Comparison of ENCODE assay signal across 33 cellular contexts in genomic region chr21:42019706-42020105, GRCh38. TPM values are rescaled to one million over a fixed set of nuclear protein-coding genes. Genes with fewer than 3 reads are reported as not detected.
"Had no signal": no experiment of that assay in that cellular context is flagged by ENCODE, and none has a peak within 500 bp of the region (broad histone marks: within the 10 kb centered on the region; RNA-seq: fewer than 3 reads in every experiment).

No MANE protein-coding gene starts in this region.

- H3K9me3 Mint-ChIP-seq: immature natural killer cell; neural crest cell; stimulated activated effector memory CD8-positive, alpha-beta T cell treated with anti-CD3 and anti-CD28 coated beads, Interleukin-12 subunit alpha, Interleukin-12 subunit beta, amount 100 ng/mL, for 72 hours; type B pancreatic cell had no signal

- H3K4me3 Mint-ChIP-seq: immature natural killer cell; memory B cell; naive thymus-derived CD8-positive, alpha-beta T cell; nephron; neural crest cell; stimulated activated effector memory CD8-positive, alpha-beta T cell treated with anti-CD3 and anti-CD28 coated beads, Interleukin-12 subunit alpha, Interleukin-12 subunit beta, amount 100 ng/mL, for 72 hours; stimulated activated naive CD8-positive, alpha-beta T cell treated with anti-CD3 and anti-CD28 coated beads, Interleukin-15, amount 100 ng/mL, for 72 hours; type B pancreatic cell had no signal

- DNase-seq: heart left ventricle; hypothalamus; immature natural killer cell; left ventricle myocardium inferior; naive thymus-derived CD8-positive, alpha-beta T cell; occipital lobe; ovary; right lobe of liver; stimulated activated CD4-positive, alpha-beta T cell treated with anti-CD3 and anti-CD28 coated beads, Interleukin-12 subunit alpha, Interleukin-12 subunit beta, amount 100 ng/mL, for 4 hours; stimulated activated CD4-positive, alpha-beta T cell treated with anti-CD3 and anti-CD28 coated beads, Interleukin-15, amount 100 ng/mL, for 24 hours; stimulated activated CD4-positive, alpha-beta T cell treated with anti-CD3 and anti-CD28 coated beads, Interleukin-2, amount 100 ng/mL, for 24 hours; stimulated activated CD4-positive, alpha-beta T cell treated with anti-CD3 and anti-CD28 coated beads, Interleukin-4, amount 100 ng/mL, for 24 hours; stimulated activated naive CD4-positive, alpha-beta T cell; stimulated activated naive CD8-positive, alpha-beta T cell treated with anti-CD3 and anti-CD28 coated beads, Interleukin-15, amount 100 ng/mL, for 72 hours; substantia nigra; uterus had no signal

- H3K27me3 Mint-ChIP-seq: stimulated activated naive CD8-positive, alpha-beta T cell treated with anti-CD3 and anti-CD28 coated beads, Interleukin-15, amount 100 ng/mL, for 72 hours had no signal

- H3K27me3 ChIP-seq: neutrophil, ovary, right atrium auricular region, right lobe of liver, uterus had no signal

- H3K9me3 ChIP-seq: left ventricle myocardium inferior, neutrophil, ovary, right atrium auricular region, right lobe of liver, tibial nerve, uterus had no signal

- H3K4me1 ChIP-seq: right atrium auricular region, right lobe of liver, tibial nerve, uterus had no signal

- H3K36me3 ChIP-seq: heart left ventricle, left ventricle myocardium inferior, neutrophil, ovary, right atrium auricular region, right lobe of liver, tibial nerve, uterus had no signal

- H3K4me3 ChIP-seq: heart left ventricle, left ventricle myocardium inferior, lung, ovary, right atrium auricular region, right lobe of liver, skin epidermis, tibial nerve, uterus had no signal

- H3K27ac ChIP-seq: heart left ventricle, left ventricle myocardium inferior, neutrophil, ovary, right atrium auricular region, right lobe of liver, skin epidermis, tibial nerve, uterus had no signal

- H3K4me1 Mint-ChIP-seq: immature natural killer cell; memory B cell; stimulated activated effector memory CD8-positive, alpha-beta T cell treated with anti-CD3 and anti-CD28 coated beads, Interleukin-12 subunit alpha, Interleukin-12 subunit beta, amount 100 ng/mL, for 72 hours; stimulated activated naive CD8-positive, alpha-beta T cell treated with anti-CD3 and anti-CD28 coated beads, Interleukin-15, amount 100 ng/mL, for 72 hours had no signal

- H3K27ac Mint-ChIP-seq: immature natural killer cell; memory B cell; nephron; progenitor cell of endocrine pancreas; stimulated activated effector memory CD8-positive, alpha-beta T cell treated with anti-CD3 and anti-CD28 coated beads, Interleukin-12 subunit alpha, Interleukin-12 subunit beta, amount 100 ng/mL, for 72 hours; type B pancreatic cell had no signal

- H3K36me3 Mint-ChIP-seq: immature natural killer cell; memory B cell; naive thymus-derived CD8-positive, alpha-beta T cell; stimulated activated effector memory CD8-positive, alpha-beta T cell treated with anti-CD3 and anti-CD28 coated beads, Interleukin-12 subunit alpha, Interleukin-12 subunit beta, amount 100 ng/mL, for 72 hours; type B pancreatic cell had no signal

RNA-seq across cellular contexts. Expression of gene UMODL1, which starts 51.4 kb away (rescaled TPM):
- total RNA-seq: kidney epithelial cell, mucosa of gallbladder, neural crest cell, occipital lobe, pulmonary artery endothelial cell, renal cortical epithelial cell, right atrium auricular region, temporal lobe, tibial nerve, ureter, uterus had no signal
- polyA plus RNA-seq: heart left ventricle, immature natural killer cell had no signal
